In genomic region chr6:26470643-26471042, GRCh38 we compare ENCODE assay signal across 15 cellular contexts. TPM values are rescaled to one million over a fixed set of nuclear protein-coding genes. Genes with fewer than 3 reads are reported as not detected.
DNase-seq lines count a peak whose midpoint lies in the region; ATAC-seq and TF ChIP-seq lines count a peak whose summit lies in the region.
"Had no signal": no experiment of that assay in that cellular context is flagged by ENCODE, and none has a peak within 500 bp of the region (broad histone marks: within the 10 kb centered on the region; RNA-seq: fewer than 3 reads in every experiment).

No MANE protein-coding gene starts in this region.

- TF ChIP-seq CTCF in ovary (IDR thresholded peaks at IDR 0.05): no peak

- no peak overlapping the region for H2AFZ ChIP-seq in mesenchymal stem cell (ENCODE audit: low read depth, low read length)

- no peak overlapping the region for H3K14ac ChIP-seq in mesenchymal stem cell (ENCODE audit: low read length in 2 of 2)

- TF ChIP-seq POLR2A in ovary (IDR thresholded peaks at IDR 0.05): no peak

- no peak overlapping the region for H3K18ac ChIP-seq in mesenchymal stem cell (ENCODE audit: low read depth in 1 of 2, low read length in 2 of 2)

- H3K79me1 ChIP-seq in mesenchymal stem cell (replicated peaks; ENCODE audit: low read length, poor library complexity, severe bottlenecking): peaks cover 9% of the 10 kb centered on the region

- no peak overlapping the region for H3K4me3 ChIP-seq in CD8-positive, alpha-beta memory T cell (ENCODE audit: low read length)
- H3K4me3 ChIP-seq in mesenchymal stem cell (ENCODE audit: insufficient read depth in 1 of 2, low read depth in 1 of 2, low read length in 2 of 2): no peak overlapping the region
- no peak overlapping the region for H3K4me3 ChIP-seq in ovary
- H3K4me3 ChIP-seq: MG63 had no signal

- POLR2A ChIA-PET in CD8-positive, alpha-beta memory T cell (lab: Charles Lee): no interaction called here

- peaks cover 10% of the 10 kb centered on the region for H3K9me3 Mint-ChIP-seq in activated T-cell treated with anti-CD3 and anti-CD28 coated beads, Interleukin-2, amount 50 U/mL, for 24 hours
- peaks cover 0 to 4% (median 0%) of the 10 kb centered on the region in 5 donors for H3K9me3 Mint-ChIP-seq in CD8-positive, alpha-beta memory T cell
- H3K9me3 Mint-ChIP-seq in stimulated activated effector memory CD8-positive, alpha-beta T cell treated with anti-CD3 and anti-CD28 coated beads, Interleukin-12 subunit alpha, Interleukin-12 subunit beta, amount 100 ng/mL, for 72 hours: peaks cover 10% of the 10 kb centered on the region

- intact Hi-C loops in ovary (cut with DNase I): no loop called here

- no peak overlapping the region for H3K4me2 ChIP-seq in mesenchymal stem cell (ENCODE audit: low read length, poor library complexity, severe bottlenecking)

- CTCF ChIA-PET in CD8-positive, alpha-beta memory T cell (lab: Charles Lee): no interaction called here

- no peak overlapping the region for H2BK120ac ChIP-seq in mesenchymal stem cell (ENCODE audit: low read depth, low read length)

- no peak overlapping the region for H3K4me3 Mint-ChIP-seq in activated T-cell treated with anti-CD3 and anti-CD28 coated beads, Interleukin-2, amount 50 U/mL, for 24 hours
- no peak overlapping the region for H3K4me3 Mint-ChIP-seq in CD8-positive, alpha-beta memory T cell
- H3K4me3 Mint-ChIP-seq in stimulated activated effector memory CD8-positive, alpha-beta T cell treated with anti-CD3 and anti-CD28 coated beads, Interleukin-12 subunit alpha, Interleukin-12 subunit beta, amount 100 ng/mL, for 72 hours: no peak overlapping the region

- H3K27ac ChIP-seq in CD8-positive, alpha-beta memory T cell (ENCODE audit: low read depth, low read length): no peak overlapping the region
- H3K27ac ChIP-seq in mesenchymal stem cell (ENCODE audit: low read length, poor library complexity, severe bottlenecking) (no peak overlapping the region), ovary (no peak overlapping the region)
- H3K27ac ChIP-seq: C4-2B had no signal

- 94% methylated on average over 3 of the region's 4 CpGs for WGBS in mesenchymal stem cell
- 76 to 84% (median 81%) methylated on average over 4 of the region's 4 CpGs for WGBS in ovary, 3 donors

- no peaks in the 10 kb centered on the region for H3K9me3 ChIP-seq in CD8-positive, alpha-beta memory T cell (ENCODE audit: low read length)
- H3K9me3 ChIP-seq in mesenchymal stem cell (ENCODE audit: control insufficient read depth, low read length) (no peaks in the 10 kb centered on the region), ovary (no peaks in the 10 kb centered on the region)
- H3K9me3 ChIP-seq: MG63 had no signal

- H3K27me3 Mint-ChIP-seq in activated T-cell treated with anti-CD3 and anti-CD28 coated beads, Interleukin-2, amount 50 U/mL, for 24 hours: no peaks in the 10 kb centered on the region
- peaks cover 0 to 1% of the 10 kb centered on the region in 2 donors for H3K27me3 Mint-ChIP-seq in CD8-positive, alpha-beta memory T cell

- no peak overlapping the region for H3K23ac ChIP-seq in mesenchymal stem cell (ENCODE audit: low read length in 2 of 2)

- peaks cover 28% of the 10 kb centered on the region for H3K4me1 Mint-ChIP-seq in activated T-cell treated with anti-CD3 and anti-CD28 coated beads, Interleukin-2, amount 50 U/mL, for 24 hours (ENCODE audit: low read depth)
- peaks cover 33 to 58% (median 48%) of the 10 kb centered on the region in 3 donors for H3K4me1 Mint-ChIP-seq in CD8-positive, alpha-beta memory T cell
- peaks cover 37% of the 10 kb centered on the region for H3K4me1 Mint-ChIP-seq in stimulated activated effector memory CD8-positive, alpha-beta T cell treated with anti-CD3 and anti-CD28 coated beads, Interleukin-12 subunit alpha, Interleukin-12 subunit beta, amount 100 ng/mL, for 72 hours

- H2AK5ac ChIP-seq in mesenchymal stem cell (ENCODE audit: low read length, severe bottlenecking): no peak overlapping the region

- no peak for ATAC-seq in stimulated activated effector memory CD8-positive, alpha-beta T cell treated with anti-CD3 and anti-CD28 coated beads, Interleukin-12 subunit alpha, Interleukin-12 subunit beta, amount 100 ng/mL, for 72 hours
- no peak for ATAC-seq in GM19324 (IDR thresholded peaks at IDR 0.05; ENCODE audit: low FRiP score, unreplicated experiment)

- no peak overlapping the region for H2BK5ac ChIP-seq in mesenchymal stem cell (ENCODE audit: low read depth, low read length, poor library complexity, severe bottlenecking)

- no peak overlapping the region for H3K4ac ChIP-seq in mesenchymal stem cell (ENCODE audit: low read depth in 1 of 2, low read length in 2 of 2)

- peaks cover 79% of the 10 kb centered on the region for H3K36me3 Mint-ChIP-seq in activated T-cell treated with anti-CD3 and anti-CD28 coated beads, Interleukin-2, amount 50 U/mL, for 24 hours (ENCODE audit: low read depth)
- peaks cover 17 to 54% (median 30%) of the 10 kb centered on the region in 3 donors for H3K36me3 Mint-ChIP-seq in CD8-positive, alpha-beta memory T cell
- H3K36me3 Mint-ChIP-seq in stimulated activated effector memory CD8-positive, alpha-beta T cell treated with anti-CD3 and anti-CD28 coated beads, Interleukin-12 subunit alpha, Interleukin-12 subunit beta, amount 100 ng/mL, for 72 hours: peaks cover 60% of the 10 kb centered on the region

- TF ChIP-seq EP300 in ovary (IDR thresholded peaks at IDR 0.05): no peak

- peaks cover 33% of the 10 kb centered on the region for H3K36me3 ChIP-seq in CD8-positive, alpha-beta memory T cell (ENCODE audit: insufficient read depth, low read length)
- peaks cover 37 to 46% of the 10 kb centered on the region in 2 experiments for H3K36me3 ChIP-seq in mesenchymal stem cell (ENCODE audit: control insufficient read depth in 1 of 2, insufficient read depth in 2 of 2, low read depth in 1 of 2, low read length in 2 of 2)
- no peaks in the 10 kb centered on the region for H3K36me3 ChIP-seq in ovary

- H3K27ac Mint-ChIP-seq in activated T-cell treated with anti-CD3 and anti-CD28 coated beads, Interleukin-2, amount 50 U/mL, for 24 hours: peak overlapping the region; percentile 5
- H3K27ac Mint-ChIP-seq in CD8-positive, alpha-beta memory T cell: peak overlapping the region in 6 of 8 donors; percentile 24 to 100 (median 70)
- H3K27ac Mint-ChIP-seq in stimulated activated effector memory CD8-positive, alpha-beta T cell treated with anti-CD3 and anti-CD28 coated beads, Interleukin-12 subunit alpha, Interleukin-12 subunit beta, amount 100 ng/mL, for 72 hours: peak overlapping the region; percentile 99

- no peak overlapping the region for H2BK15ac ChIP-seq in mesenchymal stem cell (ENCODE audit: low read depth, poor library complexity, severe bottlenecking)

- H3K27me3 ChIP-seq in CD8-positive, alpha-beta memory T cell (ENCODE audit: insufficient read depth, low read length, poor library complexity, severe bottlenecking): no peaks in the 10 kb centered on the region
- H3K27me3 ChIP-seq in mesenchymal stem cell (ENCODE audit: control insufficient read depth in 1 of 2, insufficient read depth in 1 of 2, low read length in 2 of 2) (no peaks in the 10 kb centered on the region), ovary (no peaks in the 10 kb centered on the region)
- H3K27me3 ChIP-seq: MG63 had no signal

- no peak overlapping the region for H4K91ac ChIP-seq in mesenchymal stem cell (ENCODE audit: low read length)

- peaks cover 25% of the 10 kb centered on the region for H3K4me1 ChIP-seq in CD8-positive, alpha-beta memory T cell (ENCODE audit: insufficient read depth, low read length)
- H3K4me1 ChIP-seq in mesenchymal stem cell (ENCODE audit: control insufficient read depth, insufficient read depth, low read depth, low read length) (peaks cover 8% of the 10 kb centered on the region), ovary (ENCODE audit: insufficient read depth) (peaks cover 2% of the 10 kb centered on the region)

- no peak for DNase-seq in activated T-cell treated with anti-CD3 and anti-CD28 coated beads, Interleukin-2, amount 50 U/mL, for 24 hours
- no peak for DNase-seq in activated T-cell treated with anti-CD3 and anti-CD28 coated beads, Interleukin-2, amount 50 U/mL, for 1 hour
- DNase-seq in CD8-positive, alpha-beta memory T cell: no peak
- DNase-seq in mesenchymal stem cell (peak; percentile 9), ovary (no peak), ecto neural progenitor cell (ENCODE audit: low spot score) (no peak)
- no peak for DNase-seq in stimulated activated effector memory CD8-positive, alpha-beta T cell treated with anti-CD3 and anti-CD28 coated beads, Interleukin-12 subunit alpha, Interleukin-12 subunit beta, amount 100 ng/mL, for 72 hours (ENCODE audit: low spot score in 2 of 2)
- DNase-seq: MG63, NCI-H1092 treated with DMSO at 0.1 percent for 48 hours, NCI-H1694 treated with DMSO at 0.1 percent for 48 hours, NCI-H446, NCI-H748 treated with DMSO at 0.1 percent for 48 hours had no signal

- H3K9ac ChIP-seq in mesenchymal stem cell (ENCODE audit: low read length): no peak overlapping the region

- H2BK12ac ChIP-seq in mesenchymal stem cell (ENCODE audit: low read length in 2 of 2): no peak overlapping the region

- H4K8ac ChIP-seq in mesenchymal stem cell (ENCODE audit: low read length): no peak overlapping the region

RNA-seq across cellular contexts. Expression of gene BTN2A1, which starts 12.9 kb away (rescaled TPM):
- total RNA-seq in CD8-positive, alpha-beta memory T cell: 10 to 100 TPM; 24.0 to 26.4 TPM
- 14.4 TPM for polyA plus RNA-seq in CD8-positive, alpha-beta memory T cell
- polyA plus RNA-seq in mesenchymal stem cell (2013, experiment 1 of 2): 25.5 TPM
- 25.8 TPM for polyA plus RNA-seq in mesenchymal stem cell (2013, experiment 2 of 2)
- total RNA-seq in ovary: 10 to 100 TPM in 6 of 7 donors, 1 to 10 TPM in 1; 9.0 to 23.2 (median 17.7) TPM
- 10 to 100 TPM; 20.5 to 33.3 TPM for polyA plus RNA-seq in ovary

RNA-seq across cellular contexts. Expression of gene BTN1A1, which starts 29.5 kb away (rescaled TPM):
- under 1 TPM in 1 of 2 experiments, not detected in 1; 0.09 TPM for total RNA-seq in CD8-positive, alpha-beta memory T cell
- not detected for polyA plus RNA-seq in CD8-positive, alpha-beta memory T cell
- not detected for polyA plus RNA-seq in mesenchymal stem cell (2013, experiment 1 of 2)
- polyA plus RNA-seq in mesenchymal stem cell (2013, experiment 2 of 2): not detected
- total RNA-seq in ovary: not detected
- polyA plus RNA-seq in ovary: under 1 TPM; 0.02 to 0.05 TPM
- total RNA-seq: A172 had no signal

RNA-seq across cellular contexts. Expression of gene BTN3A3, which starts 30.3 kb away (rescaled TPM):
- 10 to 100 TPM; 32.8 to 37.1 TPM for total RNA-seq in CD8-positive, alpha-beta memory T cell
- 75.5 TPM for polyA plus RNA-seq in CD8-positive, alpha-beta memory T cell
- 14.3 TPM for polyA plus RNA-seq in mesenchymal stem cell (2013, experiment 1 of 2)
- 15.1 TPM for polyA plus RNA-seq in mesenchymal stem cell (2013, experiment 2 of 2)
- 10 to 100 TPM; 13.6 to 19.5 (median 18.0) TPM for total RNA-seq in ovary
- 10 to 100 TPM; 13.8 to 72.3 TPM for polyA plus RNA-seq in ovary

Comparison
In these comparisons a context has a peak if more than half of its experiments do, and no peak if none do; other contexts are left out.
1. H3K27ac Mint-ChIP-seq: peak in every context shown above with its lines; median percentile 99 in stimulated activated effector memory CD8-positive, alpha-beta T cell treated with anti-CD3 and anti-CD28 coated beads, Interleukin-12 subunit alpha, Interleukin-12 subunit beta, amount 100 ng/mL, for 72 hours; 70 in CD8-positive, alpha-beta memory T cell; 5 in activated T-cell treated with anti-CD3 and anti-CD28 coated beads, Interleukin-2, amount 50 U/mL, for 24 hours.